30 cellular contexts compared by ENCODE assay signal in genomic region chr16:54897930-54898329, GRCh38. TPM values are rescaled to one million over a fixed set of nuclear protein-coding genes. Genes with fewer than 3 reads are reported as not detected.
"Had no signal": no experiment of that assay in that cellular context is flagged by ENCODE, and none has a peak within 500 bp of the region (broad histone marks: within the 10 kb centered on the region; RNA-seq: fewer than 3 reads in every experiment).

No MANE protein-coding gene starts in this region.

- H3K27ac ChIP-seq: ascending aorta, breast epithelium, colonic mucosa, epithelial cell of prostate, esophagus squamous epithelium, gastroesophageal sphincter, heart right ventricle had no signal

- DNase-seq: activated CD4-positive, alpha-beta memory T cell treated with anti-CD3 and anti-CD28 coated beads, Interleukin-2, amount 10 ng/mL, durations not matched to agents 7 days and 5 days; activated CD4-positive, alpha-beta T cell treated with anti-CD3 and anti-CD28 coated beads for 1 hour; activated CD4-positive, alpha-beta T cell treated with anti-CD3 and anti-CD28 coated beads for 4 hours; activated CD4-positive, alpha-beta T cell treated with anti-CD3 and anti-CD28 coated beads, Interleukin-2, amount 10 ng/mL, durations not matched to agents 7 days and 5 days; activated CD4-positive, alpha-beta T cell treated with anti-CD3 and anti-CD28 coated beads, Interleukin-2, amount 50 U/mL, for 4 hours; activated CD4-positive, CD25-positive, alpha-beta regulatory T cell; activated CD8-positive, alpha-beta memory T cell treated with anti-CD3 and anti-CD28 coated beads, Interleukin-2, amount 50 U/mL, for 48 hours; activated gamma-delta T cell; activated naive CD4-positive, alpha-beta T cell; activated naive CD4-positive, alpha-beta T cell treated with anti-CD3 and anti-CD28 coated beads, Interleukin-2, amount 10 ng/mL, durations not matched to agents 7 days and 5 days; activated naive CD8-positive, alpha-beta T cell treated with anti-CD3 and anti-CD28 coated beads, Interleukin-2, amount 10 ng/mL, durations not matched to agents 7 days and 5 days; activated T-cell treated with anti-CD3 and anti-CD28 coated beads for 4 hours; activated T-cell treated with anti-CD3 and anti-CD28 coated beads, Interleukin-2, amount 50 U/mL, for 24 hours; activated T-cell treated with anti-CD3 and anti-CD28 coated beads, Interleukin-2, amount 50 U/mL, for 72 hours; central memory CD4-positive, alpha-beta T cell; cerebellar nuclear complex; colonic mucosa; effector CD8-positive, alpha-beta T cell; esophagus squamous epithelium; foreskin melanocyte; heart right ventricle; T-helper 17 cell had no signal

- H3K4me3 ChIP-seq: ascending aorta, breast epithelium, cardiac muscle cell, colonic mucosa, esophagus squamous epithelium, gastroesophageal sphincter, heart right ventricle had no signal

- H3K9me3 ChIP-seq: colonic mucosa, esophagus squamous epithelium had no signal

- H3K27me3 ChIP-seq: ascending aorta, breast epithelium, cardiac muscle cell, colonic mucosa, esophagus squamous epithelium, gastroesophageal sphincter, heart right ventricle had no signal

- H3K4me1 ChIP-seq: ascending aorta, breast epithelium, colonic mucosa, esophagus squamous epithelium, gastroesophageal sphincter, heart right ventricle had no signal

- H3K36me3 ChIP-seq: ascending aorta, breast epithelium, cardiac muscle cell, colonic mucosa, esophagus squamous epithelium, gastroesophageal sphincter, heart right ventricle had no signal

RNA-seq across cellular contexts. Expression of gene IRX5, which starts 32.7 kb away (rescaled TPM):
- total RNA-seq: activated naive CD4-positive, alpha-beta T cell treated with anti-CD3 and anti-CD28 coated beads, Interleukin-2, amount 50 U/mL, for 72 hours; activated naive CD8-positive, alpha-beta T cell treated with anti-CD3 and anti-CD28 coated beads, Interleukin-2, amount 10 ng/mL, durations not matched to agents 7 days and 5 days; ascending aorta; endothelial cell of umbilical vein; fibroblast of villous mesenchyme had no signal
- polyA plus RNA-seq: endothelial cell of umbilical vein had no signal
